Comparison of ENCODE assay signal across 18 cellular contexts in genomic region chr10:8967004-8967530, GRCh38.
DNase-seq lines count a peak whose midpoint lies in the region; ATAC-seq and TF ChIP-seq lines count a peak whose summit lies in the region.
"Had no signal": no experiment of that assay in that cellular context is flagged by ENCODE, and none has a peak within 500 bp of the region (broad histone marks: within the 10 kb centered on the region; RNA-seq: fewer than 3 reads in every experiment).

No MANE protein-coding gene starts in this region.

- no peaks in the 10 kb centered on the region for H3K36me3 ChIP-seq in SK-N-SH (replicated peaks in 1 of 2; ENCODE audit: control insufficient read depth in 1 of 2, insufficient read depth in 2 of 2, low read length in 1 of 2)
- no peaks in the 10 kb centered on the region for H3K36me3 ChIP-seq in body of pancreas (replicated peaks in 1 of 2; ENCODE audit: insufficient read depth in 1 of 2, low read depth in 2 of 2)

- POLR2A ChIA-PET in SK-N-SH (lab: Yijun Ruan, JAX), result no interaction called here

- H3K4me1 ChIP-seq in SK-N-SH (ENCODE audit: control insufficient read depth in 1 of 2, insufficient read depth in 2 of 2, low read depth in 1 of 2, low read length in 1 of 2) (no peaks in the 10 kb centered on the region), body of pancreas (no peaks in the 10 kb centered on the region)

- H3K36me3 Mint-ChIP-seq in type B pancreatic cell, result no peaks in the 10 kb centered on the region

- no peak for TF ChIP-seq RAD21 in SK-N-SH (IDR thresholded peaks at IDR 0.05; ENCODE audit: low read length)

- H3K4me1 Mint-ChIP-seq in stimulated activated naive CD8-positive, alpha-beta T cell treated with anti-CD3 and anti-CD28 coated beads, Interleukin-15, amount 100 ng/mL, for 72 hours, result peaks cover 8% of the 10 kb centered on the region
- no peaks in the 10 kb centered on the region for H3K4me1 Mint-ChIP-seq in type B pancreatic cell (ENCODE audit: unreplicated experiment)
- H3K4me1 Mint-ChIP-seq: CD8-positive, alpha-beta memory T cell; GM23338 had no signal

- H2AFZ ChIP-seq in SK-N-SH (ENCODE audit: low read depth), result 0 out of 2 replicates have a peak overlapping the region, but pooled peaks have one; percentile 11
- H2AFZ ChIP-seq: GM23338 had no signal

- H3K4me2 ChIP-seq in SK-N-SH, result no peak overlapping the region
- H3K4me2 ChIP-seq: GM23338 had no signal

- no peak overlapping the region for H3K9ac ChIP-seq in SK-N-SH

- H3K27ac ChIP-seq in SK-N-SH (ENCODE audit: low read depth in 2 of 2, low read length in 1 of 2) (no peak overlapping the region), body of pancreas (no peak overlapping the region)
- H3K27ac ChIP-seq: 22Rv1 had no signal

- TF ChIP-seq EP300 in SK-N-SH (IDR thresholded peaks at IDR 0.05; ENCODE audit: borderline replicate concordance in 1 of 2, low read depth in 1 of 2, low read length in 1 of 2), result no peak

- H3K79me2 ChIP-seq in SK-N-SH (ENCODE audit: insufficient read depth), result no peaks in the 10 kb centered on the region

- intact Hi-C loops in body of pancreas (cut with DNase I), result no loop called here

- ATAC-seq in SK-N-SH treated with all-trans-retinoic acid at 6 μM for 48 hours, result no peak
- ATAC-seq in stimulated activated naive CD8-positive, alpha-beta T cell treated with anti-CD3 and anti-CD28 coated beads, Interleukin-15, Interleukin-2, amounts not matched to agents 100 U/mL and 50 U/mL, for 24 hours, result peak; percentile 76
- no peak for ATAC-seq in stimulated activated naive CD8-positive, alpha-beta T cell treated with anti-CD3 and anti-CD28 coated beads, Interleukin-15, amount 100 ng/mL, for 72 hours
- no peak for ATAC-seq in body of pancreas
- ATAC-seq: GM23338 had no signal

- peak overlapping the region in 1 of 2 donors; percentile 15 for H3K27ac Mint-ChIP-seq in stimulated activated naive CD8-positive, alpha-beta T cell treated with anti-CD3 and anti-CD28 coated beads, Interleukin-15, amount 100 ng/mL, for 72 hours
- no peak overlapping the region for H3K27ac Mint-ChIP-seq in type B pancreatic cell
- H3K27ac Mint-ChIP-seq: CD8-positive, alpha-beta memory T cell; GM23338 had no signal

- TF ChIP-seq CTCF in SK-N-SH (IDR thresholded peaks at IDR 0.05), result no peak
- no peak for TF ChIP-seq CTCF in foreskin fibroblast (IDR thresholded peaks at IDR 0.05; ENCODE audit: low read depth, low read length)
- TF ChIP-seq CTCF in body of pancreas (IDR thresholded peaks at IDR 0.05), result no peak
- no peak for TF ChIP-seq CTCF in type B pancreatic cell (conservative IDR thresholded peaks at IDR 0.05)

- DNase-seq in SK-N-SH (no peak), foreskin fibroblast (peak; percentile 1 to 9), body of pancreas (no peak), epidermal melanocyte (ENCODE audit: insufficient read length, low spot score) (no peak), type B pancreatic cell (ENCODE audit: extremely low spot score, unreplicated experiment) (no peak)
- DNase-seq in stimulated activated naive CD8-positive, alpha-beta T cell treated with anti-CD3 and anti-CD28 coated beads, Interleukin-15, Interleukin-2, amounts not matched to agents 100 U/mL and 50 U/mL, for 24 hours, result no peak
- no peak for DNase-seq in stimulated activated naive CD8-positive, alpha-beta T cell treated with anti-CD3 and anti-CD28 coated beads, Interleukin-15, amount 100 ng/mL, for 72 hours
- DNase-seq: CD8-positive, alpha-beta memory T cell; NCI-H1048; NCI-H146; NCI-H2081 treated with DMSO at 0.1 percent for 48 hours; NCI-H226; NCI-H526 treated with DMSO at 0.1 percent for 48 hours; NK-92 treated with Interleukin-12 subunit alpha and Interleukin-12 subunit beta, amount 100 ng/mL, for 24 hours; OCI-M1 had no signal

- CTCF ChIA-PET in SK-N-SH (lab: Yijun Ruan, JAX), result no interaction called here

- no peaks in the 10 kb centered on the region for H3K27me3 Mint-ChIP-seq in stimulated activated naive CD8-positive, alpha-beta T cell treated with anti-CD3 and anti-CD28 coated beads, Interleukin-15, amount 100 ng/mL, for 72 hours
- H3K27me3 Mint-ChIP-seq in type B pancreatic cell, result no peaks in the 10 kb centered on the region

- no peak overlapping the region for H3K4me3 Mint-ChIP-seq in stimulated activated naive CD8-positive, alpha-beta T cell treated with anti-CD3 and anti-CD28 coated beads, Interleukin-15, amount 100 ng/mL, for 72 hours
- no peak overlapping the region for H3K4me3 Mint-ChIP-seq in type B pancreatic cell
- H3K4me3 Mint-ChIP-seq: CD8-positive, alpha-beta memory T cell; GM23338 had no signal

- H3K4me3 ChIP-seq in SK-N-SH (ENCODE audit: low read depth in 2 of 2, low read length in 1 of 2) (no peak overlapping the region), foreskin fibroblast (ENCODE audit: low read depth in 1 of 2, low read length in 2 of 2) (no peak overlapping the region), body of pancreas (no peak overlapping the region)
- H3K4me3 ChIP-seq: GM23338 had no signal

- H3K9me3 ChIP-seq in SK-N-SH (no peaks in the 10 kb centered on the region), body of pancreas (no peaks in the 10 kb centered on the region)

- WGBS in SK-N-SH (ENCODE audit: low lambda C conversion rate), result 34% methylated on average over 3 of the region's 3 CpGs
- 64 to 68% methylated on average over 3 of the region's 3 CpGs for WGBS in body of pancreas, 2 donors

- H3K27me3 ChIP-seq in SK-N-SH (ENCODE audit: insufficient read depth) (no peaks in the 10 kb centered on the region), body of pancreas (no peaks in the 10 kb centered on the region)

- H3K9me3 Mint-ChIP-seq in stimulated activated naive CD8-positive, alpha-beta T cell treated with anti-CD3 and anti-CD28 coated beads, Interleukin-15, amount 100 ng/mL, for 72 hours, result peaks cover 10 to 14% of the 10 kb centered on the region in 2 donors
- peaks cover 9% of the 10 kb centered on the region for H3K9me3 Mint-ChIP-seq in type B pancreatic cell

- no peaks in the 10 kb centered on the region for H4K20me1 ChIP-seq in SK-N-SH (ENCODE audit: insufficient read depth)

- TF ChIP-seq POLR2A in body of pancreas (IDR thresholded peaks at IDR 0.05), result no peak

- H3F3A ChIP-seq in SK-N-SH (replicated peaks; ENCODE audit: insufficient read depth), result no peaks in the 10 kb centered on the region

- H3K9me2 ChIP-seq in SK-N-SH, result no peaks in the 10 kb centered on the region

TF ChIP-seq in SK-N-SH, 30 proteins besides CTCF, POLR2A, EP300 and RAD21:
- TF ChIP-seq RXRA (IDR thresholded peaks at IDR 0.05; ENCODE audit: borderline replicate concordance, low read depth), result no peak
- no peak for TF ChIP-seq POLR2AphosphoS5 (IDR thresholded peaks at IDR 0.05; ENCODE audit: low read depth, low read length)
- TF ChIP-seq SMC3 (IDR thresholded peaks at IDR 0.05; ENCODE audit: low read depth, low read length), result no peak
- TF ChIP-seq EZH2phosphoT487 (IDR thresholded peaks at IDR 0.05; ENCODE audit: borderline replicate concordance, low read depth), result no peak
- no peak for TF ChIP-seq USF2 (IDR thresholded peaks at IDR 0.05; ENCODE audit: borderline replicate concordance, low read depth, low read length)

TF ChIP-seq in SK-N-SH treated with all-trans-retinoic acid at 6 μM for 48 hours, 23 proteins besides CTCF, POLR2A, EP300 and RAD21 (continues in another document):
- TF ChIP-seq GLIS3 (CRISPR knock-in tag; IDR thresholded peaks at IDR 0.05), result no peak
- TF ChIP-seq ZC3H10 (CRISPR knock-in tag; IDR thresholded peaks at IDR 0.05), result no peak
- no peak for TF ChIP-seq PPARA (CRISPR knock-in tag; IDR thresholded peaks at IDR 0.05; ENCODE audit: borderline replicate concordance)
- TF ChIP-seq ESRRG (CRISPR knock-in tag; IDR thresholded peaks at IDR 0.05), result no peak
- TF ChIP-seq PATZ1 (CRISPR knock-in tag; IDR thresholded peaks at IDR 0.05; ENCODE audit: borderline replicate concordance), result no peak
- TF ChIP-seq OSR1 (CRISPR knock-in tag; IDR thresholded peaks at IDR 0.05), result no peak
- no peak for TF ChIP-seq ARNTL (CRISPR knock-in tag; IDR thresholded peaks at IDR 0.05; ENCODE audit: borderline replicate concordance, low read depth)
- no peak for TF ChIP-seq RARB (CRISPR knock-in tag; IDR thresholded peaks at IDR 0.05)
- TF ChIP-seq ZFP30 (CRISPR knock-in tag; IDR thresholded peaks at IDR 0.05), result no peak
- no peak for TF ChIP-seq CSDC2 (CRISPR knock-in tag; IDR thresholded peaks at IDR 0.05)
- no peak for TF ChIP-seq ISL1 (CRISPR knock-in tag; IDR thresholded peaks at IDR 0.05)
- no peak for TF ChIP-seq ZNF565 (CRISPR knock-in tag; conservative IDR thresholded peaks at IDR 0.05; ENCODE audit: low read depth)
- no peak for TF ChIP-seq ZNF8 (CRISPR knock-in tag; IDR thresholded peaks at IDR 0.05)
- TF ChIP-seq CREB5 (CRISPR knock-in tag; IDR thresholded peaks at IDR 0.05; ENCODE audit: low read depth), result no peak
- no peak for TF ChIP-seq ZNF70 (CRISPR knock-in tag; IDR thresholded peaks at IDR 0.05)
- TF ChIP-seq TCF4 (CRISPR knock-in tag; IDR thresholded peaks at IDR 0.05; ENCODE audit: borderline replicate concordance), result no peak

Comparison
In these comparisons a context has a peak if more than half of its experiments do, and no peak if none do; other contexts are left out.
1. DNase-seq: peak in foreskin fibroblast (2 of 2); none in SK-N-SH (single experiment), stimulated activated naive CD8-positive, alpha-beta T cell treated with anti-CD3 and anti-CD28 coated beads, Interleukin-15, Interleukin-2, amounts not matched to agents 100 U/mL and 50 U/mL, for 24 hours (single experiment), stimulated activated naive CD8-positive, alpha-beta T cell treated with anti-CD3 and anti-CD28 coated beads, Interleukin-15, amount 100 ng/mL, for 72 hours (0 of 2), body of pancreas (0 of 4), epidermal melanocyte (single experiment) and type B pancreatic cell (single experiment).